ENCODE assay signal across 18 cellular contexts in the genomic region with DNA sequence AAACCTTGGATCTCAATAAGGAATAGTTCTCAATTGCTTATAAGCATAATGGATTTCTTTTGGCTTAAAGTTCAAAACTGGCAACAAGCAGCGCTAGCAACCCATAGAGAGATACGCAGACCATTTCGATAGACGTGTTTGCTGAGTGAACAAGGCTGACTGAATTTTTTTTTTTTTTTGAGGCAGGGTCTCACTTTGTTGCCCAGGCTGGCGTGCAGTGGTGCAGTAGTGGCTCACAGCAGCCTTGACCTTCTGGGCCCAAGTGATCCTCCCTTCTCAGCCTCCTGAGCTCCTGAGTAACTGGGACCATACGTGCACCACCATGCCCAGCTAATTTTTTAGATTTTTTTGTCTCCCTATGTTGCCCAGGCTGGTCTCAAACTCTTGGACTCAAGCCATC. TPM values are rescaled to one million over a fixed set of nuclear protein-coding genes. Genes with fewer than 3 reads are reported as not detected.
DNase-seq lines count a peak whose midpoint lies in the region; ATAC-seq, FAIRE-seq and TF ChIP-seq lines count a peak whose summit lies in the region.
"Had no signal": no experiment of that assay in that cellular context is flagged by ENCODE, and none has a peak within 500 bp of the region (broad histone marks: within the 10 kb centered on the region; RNA-seq: fewer than 3 reads in every experiment).

No MANE protein-coding gene starts in this region.

- H3K18ac ChIP-seq in H9 (ENCODE audit: insufficient read length, low read depth, low read length), result no peak overlapping the region

- peak overlapping the region; percentile 90 for H3K4me3 Mint-ChIP-seq in memory B cell
- H3K4me3 Mint-ChIP-seq in H9, result no peak overlapping the region; a peak in 1 of 5 replicates

- H3K56ac ChIP-seq in H9 (ENCODE audit: insufficient read length, low read depth, low read length), result no peak overlapping the region

- no peak overlapping the region for H2BK12ac ChIP-seq in H9 (ENCODE audit: insufficient read length, low read depth, low read length)

- TF ChIP-seq CTCF in HepG2 (CRISPR knock-in tag; IDR thresholded peaks at IDR 0.05) (no peak), right lobe of liver (IDR thresholded peaks at IDR 0.05) (no peak), H9 (conservative IDR thresholded peaks at IDR 0.05) (no peak)

- no peak for TF ChIP-seq RAD21 in HepG2 (CRISPR knock-in tag; IDR thresholded peaks at IDR 0.05)

- H3K27me3 ChIP-seq in HepG2 (ENCODE audit: control insufficient read depth in 1 of 2, insufficient read depth in 2 of 2, low read length in 2 of 2) (no peaks in the 10 kb centered on the region), right lobe of liver (no peaks in the 10 kb centered on the region), Karpas-422 (ENCODE audit: low read length) (no peaks in the 10 kb centered on the region), H9 (ENCODE audit: insufficient read depth, low read length) (no peaks in the 10 kb centered on the region)

- peaks cover 7% of the 10 kb centered on the region for H3K36me3 Mint-ChIP-seq in memory B cell
- peaks cover 10 to 23% (median 11%) of the 10 kb centered on the region in 3 experiments; a peak in 6 of 7 replicates for H3K36me3 Mint-ChIP-seq in H9 (ENCODE audit: insufficient read depth in 1 of 3, low read depth in 3 of 3)

- BruUV-seq in HepG2 (replicated peaks; lab: Mats Ljungman, UMichigan), result no TSS peak

- no peak overlapping the region for H2BK5ac ChIP-seq in H9 (ENCODE audit: insufficient read length, low read length)

- H3K27me3 Mint-ChIP-seq in memory B cell (no peaks in the 10 kb centered on the region), H9 (ENCODE audit: low read depth) (peaks cover 1% of the 10 kb centered on the region; the same call in 1 of the 2 replicates)
- H3K27me3 Mint-ChIP-seq: CD8-positive, alpha-beta memory T cell had no signal

- no peak overlapping the region for H2AK5ac ChIP-seq in H9 (ENCODE audit: insufficient read length, low read length)

- no peak for FAIRE-seq in HepG2 (lab: Jason Lieb, UNC)

- H3K23me2 ChIP-seq in H9 (ENCODE audit: insufficient read length, low read depth, low read length, poor library complexity, severe bottlenecking), result peaks cover 14% of the 10 kb centered on the region

- CTCF ChIA-PET in HepG2 (lab: Yijun Ruan, JAX; ENCODE audit: low intra/inter-chr PET ratio, low total read pairs), result no interaction called here

- H3K79me2 ChIP-seq in HepG2 (ENCODE audit: insufficient read depth, low read length) (no peaks in the 10 kb centered on the region), Karpas-422 (ENCODE audit: low read length) (no peaks in the 10 kb centered on the region), H9 (ENCODE audit: insufficient read depth, low read length) (no peaks in the 10 kb centered on the region)

- H3K79me1 ChIP-seq in H9 (ENCODE audit: insufficient read depth, low read depth, low read length, poor library complexity, severe bottlenecking), result no peaks in the 10 kb centered on the region

- H4K20me1 ChIP-seq in HepG2 (ENCODE audit: insufficient read depth, low read length), result no peaks in the 10 kb centered on the region
- peaks cover 22% of the 10 kb centered on the region for H4K20me1 ChIP-seq in Karpas-422 (ENCODE audit: insufficient read depth, low read depth, low read length)
- H4K20me1 ChIP-seq in H9 (ENCODE audit: control insufficient read depth, insufficient read depth, insufficient read length), result no peaks in the 10 kb centered on the region

- DNase-seq in HepG2 (ENCODE audit: low spot score) (no peak), right lobe of liver (no peak), Karpas-422 (no peak), memory B cell (ENCODE audit: low spot score in 2 of 2) (no peak), H9 (no peak), posterior vena cava (ENCODE audit: low spot score) (no peak)
- DNase-seq: AML-193; CD8-positive, alpha-beta memory T cell; DMS 273 treated with DMSO at 0.1 percent for 48 hours; MM.1S; NCI-H1105; NCI-H1694 treated with DMSO at 0.1 percent for 48 hours; NCI-H345; NCI-H526 treated with DMSO at 0.1 percent for 48 hours; NK-92 treated with Interleukin-12 subunit alpha and Interleukin-12 subunit beta, amount 100 ng/mL, for 24 hours had no signal

- ATAC-seq in HepG2 (no peak), right lobe of liver (no peak), memory B cell (ENCODE audit: low read depth) (no peak), HG02798 (IDR thresholded peaks at IDR 0.05; ENCODE audit: poor library complexity, unreplicated experiment) (no peak)

- H3K36me3 ChIP-seq in HepG2 (replicated peaks in 1 of 2; ENCODE audit: control insufficient read depth in 1 of 2, insufficient read depth in 2 of 2, low read length in 2 of 2) (peaks cover 0 to 8% of the 10 kb centered on the region in 2 experiments; a peak in 2 of 5 replicates), right lobe of liver (peaks cover 0 to 26% (median 0%) of the 10 kb centered on the region in 4 donors), Karpas-422 (ENCODE audit: insufficient read depth, low read length) (peaks cover 26% of the 10 kb centered on the region)

- 98% methylated on average over 6 of the region's 6 CpGs for WGBS in HepG2 (ENCODE audit: low lambda C conversion rate)
- WGBS in right lobe of liver (ENCODE audit: insufficient coverage, low coverage, low lambda C conversion rate, missing lambda C conversion rate), result 67% methylated on average over 3 of the region's 6 CpGs
- no CpG with 5 or more reads among the region's 6 CpGs for WGBS in H9 (ENCODE audit: extremely low coverage, insufficient read length, low lambda C conversion rate)

- POLR2A ChIA-PET in HepG2 (lab: Yijun Ruan, JAX), result no interaction called here

- no peaks in the 10 kb centered on the region for H3K9me3 ChIP-seq in HepG2 (ENCODE audit: low read length)
- no peaks in the 10 kb centered on the region for H3K9me3 ChIP-seq in right lobe of liver
- no peaks in the 10 kb centered on the region for H3K9me3 ChIP-seq in Karpas-422 (ENCODE audit: low read length)
- H3K9me3 ChIP-seq in H9 (ENCODE audit: control insufficient read depth, low read depth, low read length), result no peaks in the 10 kb centered on the region

- H3K14ac ChIP-seq in H9 (ENCODE audit: insufficient read depth, low read length), result no peak overlapping the region

- no peak overlapping the region for H4K8ac ChIP-seq in H9 (replicated peaks; ENCODE audit: insufficient read length, low read depth, low read length)

- H2BK20ac ChIP-seq in H9 (ENCODE audit: low read depth, low read length, poor library complexity, severe bottlenecking), result no peak overlapping the region

- H3K4me2 ChIP-seq in HepG2 (ENCODE audit: low read depth, low read length) (no peak overlapping the region; the same call in 1 of the 2 replicates), Karpas-422 (ENCODE audit: low read depth, low read length, poor library complexity, severe bottlenecking) (peak overlapping the region; percentile 99), H9 (ENCODE audit: insufficient read depth, insufficient read length, low read length) (no peak overlapping the region)

- H3K9ac ChIP-seq in HepG2 (ENCODE audit: insufficient read depth, low read depth, low read length) (no peak overlapping the region), Karpas-422 (ENCODE audit: low read length) (peak overlapping the region; percentile 70; the same call in 1 of the 2 replicates), H9 (ENCODE audit: extremely low read depth, insufficient read length, low read length) (no peak overlapping the region)

- H3K23ac ChIP-seq in H9 (ENCODE audit: insufficient read length, low read depth, low read length), result no peak overlapping the region

- no peak overlapping the region for H2BK15ac ChIP-seq in H9 (ENCODE audit: low read depth, low read length)

- no peak for TF ChIP-seq EP300 in HepG2 (IDR thresholded peaks at IDR 0.05; ENCODE audit: low read depth in 2 of 2, low read length in 2 of 2)
- TF ChIP-seq EP300 in HepG2 (CRISPR knock-in tag; IDR thresholded peaks at IDR 0.05; ENCODE audit: borderline replicate concordance), result no peak

- no peak overlapping the region for H3K4ac ChIP-seq in H9 (ENCODE audit: low read depth, low read length)

- H4K91ac ChIP-seq in H9 (ENCODE audit: insufficient read length, low read depth, low read length), result no peak overlapping the region

- peaks cover 38% of the 10 kb centered on the region for H3K4me1 Mint-ChIP-seq in memory B cell
- peaks cover 14% of the 10 kb centered on the region in 2 experiments for H3K4me1 Mint-ChIP-seq in H9

- no peak overlapping the region for H3K27ac Mint-ChIP-seq in memory B cell
- H3K27ac Mint-ChIP-seq in H9, result no peak overlapping the region

- H3K4me3 ChIP-seq in HepG2 (replicated peaks in 1 of 3; ENCODE audit: insufficient read depth in 1 of 3, low read depth in 2 of 3, low read length in 3 of 3) (no peak overlapping the region), right lobe of liver (no peak overlapping the region), Karpas-422 (ENCODE audit: low read length) (peak overlapping the region; percentile 72; the same call in 1 of the 2 replicates)

- TF ChIP-seq POLR2A in HepG2 (IDR thresholded peaks at IDR 0.05; ENCODE audit: insufficient read depth in 1 of 2, low read depth in 2 of 2, low read length in 2 of 2) (no peak), right lobe of liver (IDR thresholded peaks at IDR 0.05) (no peak)

- H3K9me2 ChIP-seq in Karpas-422 (replicated peaks; ENCODE audit: insufficient read depth, low read length), result no peaks in the 10 kb centered on the region

- H3K4me1 ChIP-seq in HepG2 (ENCODE audit: insufficient read depth, low read length), result peaks cover 28% of the 10 kb centered on the region
- peaks cover 0 to 15% (median 0%) of the 10 kb centered on the region in 4 donors for H3K4me1 ChIP-seq in right lobe of liver
- peaks cover 48% of the 10 kb centered on the region for H3K4me1 ChIP-seq in Karpas-422 (ENCODE audit: low read length)
- H3K4me1 ChIP-seq in H9 (ENCODE audit: insufficient read depth, low read length), result no peaks in the 10 kb centered on the region

- H4K5ac ChIP-seq in H9 (ENCODE audit: insufficient read length, low read depth, low read length), result no peak overlapping the region

- H2AFZ ChIP-seq in HepG2 (ENCODE audit: low read length) (no peak overlapping the region), Karpas-422 (ENCODE audit: low read length) (no peak overlapping the region), H9 (ENCODE audit: low read length) (no peak overlapping the region)

- H3K9me3 Mint-ChIP-seq in memory B cell, result no peaks in the 10 kb centered on the region
- no peaks in the 10 kb centered on the region for H3K9me3 Mint-ChIP-seq in H9
- H3K9me3 Mint-ChIP-seq: CD8-positive, alpha-beta memory T cell had no signal

- H3T11ph ChIP-seq in H9 (ENCODE audit: low read length), result no peak overlapping the region

- intact Hi-C loops in HepG2 (cut with micrococcal nuclease; ENCODE audit: unreplicated experiment) (no loop called here), right lobe of liver (cut with DNase I) (no loop called here), posterior vena cava (cut with DNase I) (loop anchor here in 1 of 2 donors (10.0 kb wide), 1 partner anchor 119 kb away; no protein-coding TSS in a partner anchor)

- no peak overlapping the region for H2BK120ac ChIP-seq in H9 (ENCODE audit: low read depth, low read length, poor library complexity, severe bottlenecking)

- in situ Hi-C loops in HepG2 (cut with HindIII; ENCODE audit: extremely low pct_ligation_motif_present, low pct_unique_long_range_greater_than_20kb), result no loop called here

- H3K27ac ChIP-seq in HepG2 (ENCODE audit: extremely low read length, insufficient read depth, low read length), result no peak overlapping the region
- H3K27ac ChIP-seq in right lobe of liver, result no peak overlapping the region
- H3K27ac ChIP-seq in Karpas-422 (ENCODE audit: low read length), result no peak overlapping the region
- H3K27ac ChIP-seq in H9 (ENCODE audit: insufficient read length, low read depth, low read length), result no peak overlapping the region
- H3K27ac ChIP-seq: HL-60, KMS-11 had no signal

RNA-seq across cellular contexts. Expression of a gene that starts 1.4 kb away (rescaled TPM):
- total RNA-seq in HepG2 (2016; rRNA removed; fragmentation: Illumina TruSeq; extraction: Trizol) (1.5 and 2.1 TPM in 2 replicates), right lobe of liver (1 to 10 TPM in 1 of 6 experiments, under 1 TPM in 5; 0.12 to 1.0 (median 0.30) TPM), H9 (2021) (2.3 and 2.5 TPM in 2 replicates), posterior vena cava (1 to 10 TPM; 2.4 to 3.1 TPM)
- total RNA-seq in HepG2 (2016; cell fraction: cytosol; rRNA removed; fragmentation: Illumina TruSeq; extraction: Trizol; ENCODE audit: low read depth), result 0.10 and 0.18 TPM in 2 replicates
- total RNA-seq in HepG2 (2016; cell fraction: insoluble cytoplasmic fraction; rRNA removed; fragmentation: Illumina TruSeq; extraction: Trizol), result 1.4 and 1.9 TPM in 2 replicates
- 0.86 and 0.99 TPM in 2 replicates for total RNA-seq in HepG2 (2016; cell fraction: membrane; rRNA removed; fragmentation: Illumina TruSeq; extraction: Trizol)
- total RNA-seq in HepG2 (2016; cell fraction: nucleus; rRNA removed; fragmentation: Illumina TruSeq; extraction: Trizol), result 2.1 TPM in 2 replicates
- 0.13 and 0.18 TPM in 2 replicates for polyA plus RNA-seq in HepG2 (2011; rRNA removed)
- 0.08 and 0.12 TPM in 2 replicates for polyA plus RNA-seq in HepG2 (2011; cell fraction: cytosol; rRNA removed)
- polyA plus RNA-seq in HepG2 (2011; cell fraction: nucleus; rRNA removed), result 0.05 and 0.12 TPM in 2 replicates
- 0.13 and 0.47 TPM in 2 replicates for polyA plus RNA-seq in HepG2 (2012)
- 0.11 TPM in 2 replicates for polyA plus RNA-seq in HepG2 (2016; cell fraction: cytosol; fragmentation: Illumina TruSeq; extraction: Trizol; ENCODE audit: low read depth)
- polyA plus RNA-seq in HepG2 (2016; cell fraction: insoluble cytoplasmic fraction; fragmentation: Illumina TruSeq; extraction: Trizol; ENCODE audit: low read depth), result 1.3 and 1.5 TPM in 2 replicates
- 0.46 and 0.49 TPM in 2 replicates for polyA plus RNA-seq in HepG2 (2016; cell fraction: membrane; fragmentation: Illumina TruSeq; extraction: Trizol; ENCODE audit: low read depth)
- 1.1 and 1.2 TPM in 2 replicates for polyA plus RNA-seq in HepG2 (2016; cell fraction: nucleus; fragmentation: Illumina TruSeq; extraction: Trizol; ENCODE audit: insufficient read depth, low read depth)
- 0.12 and 0.82 TPM in 2 replicates for polyA minus RNA-seq in HepG2 (2011; rRNA and poly(A)+ RNA removed; ENCODE audit: low replicate concordance)
- 0.30 and 0.35 TPM in 2 replicates for polyA minus RNA-seq in HepG2 (2011; cell fraction: cytosol; rRNA and poly(A)+ RNA removed)
- 0.90 and 1.6 TPM in 2 replicates for polyA minus RNA-seq in HepG2 (2011; cell fraction: nucleus; rRNA and poly(A)+ RNA removed)
- total RNA-seq in Karpas-422 (2014; rRNA removed; shearing (Covaris generic); ENCODE audit: low replicate concordance), result 0.22 and 0.56 TPM in 2 replicates

RNA-seq across cellular contexts. Expression of a gene that starts 39.8 kb away (rescaled TPM):
- total RNA-seq in HepG2 (2016; rRNA removed; fragmentation: Illumina TruSeq; extraction: Trizol) (3.0 and 3.5 TPM in 2 replicates), right lobe of liver (1 to 10 TPM; 5.5 to 6.2 (median 5.7) TPM), H9 (2021) (8.2 TPM in 2 replicates), posterior vena cava (10 to 100 TPM; 13.3 to 14.1 TPM)
- 0.81 and 2.1 TPM in 2 replicates for total RNA-seq in HepG2 (2016; cell fraction: cytosol; rRNA removed; fragmentation: Illumina TruSeq; extraction: Trizol; ENCODE audit: low read depth)
- 3.5 TPM in 2 replicates for total RNA-seq in HepG2 (2016; cell fraction: insoluble cytoplasmic fraction; rRNA removed; fragmentation: Illumina TruSeq; extraction: Trizol)
- 2.3 TPM in 2 replicates for total RNA-seq in HepG2 (2016; cell fraction: membrane; rRNA removed; fragmentation: Illumina TruSeq; extraction: Trizol)
- 3.4 and 4.6 TPM in 2 replicates for total RNA-seq in HepG2 (2016; cell fraction: nucleus; rRNA removed; fragmentation: Illumina TruSeq; extraction: Trizol)
- polyA plus RNA-seq in HepG2 (2011; rRNA removed), result 7.6 TPM in 2 replicates
- 2.7 and 3.0 TPM in 2 replicates for polyA plus RNA-seq in HepG2 (2011; cell fraction: cytosol; rRNA removed)
- polyA plus RNA-seq in HepG2 (2011; cell fraction: nucleus; rRNA removed), result 9.2 and 10.1 TPM in 2 replicates
- 3.9 and 4.1 TPM in 2 replicates for polyA plus RNA-seq in HepG2 (2012)
- 0.99 and 1.2 TPM in 2 replicates for polyA plus RNA-seq in HepG2 (2016; cell fraction: cytosol; fragmentation: Illumina TruSeq; extraction: Trizol; ENCODE audit: low read depth)
- polyA plus RNA-seq in HepG2 (2016; cell fraction: insoluble cytoplasmic fraction; fragmentation: Illumina TruSeq; extraction: Trizol; ENCODE audit: low read depth), result 1.5 and 2.9 TPM in 2 replicates
- 0.98 and 1.2 TPM in 2 replicates for polyA plus RNA-seq in HepG2 (2016; cell fraction: membrane; fragmentation: Illumina TruSeq; extraction: Trizol; ENCODE audit: low read depth)
- polyA plus RNA-seq in HepG2 (2016; cell fraction: nucleus; fragmentation: Illumina TruSeq; extraction: Trizol; ENCODE audit: insufficient read depth, low read depth), result 5.7 and 6.7 TPM in 2 replicates
- 11.5 and 37.3 TPM in 2 replicates for polyA minus RNA-seq in HepG2 (2011; rRNA and poly(A)+ RNA removed; ENCODE audit: low replicate concordance)
- 4.8 and 5.0 TPM in 2 replicates for polyA minus RNA-seq in HepG2 (2011; cell fraction: cytosol; rRNA and poly(A)+ RNA removed)
- polyA minus RNA-seq in HepG2 (2011; cell fraction: nucleus; rRNA and poly(A)+ RNA removed), result 12.1 and 14.7 TPM in 2 replicates
- 19.6 and 26.3 TPM in 2 replicates for total RNA-seq in Karpas-422 (2014; rRNA removed; shearing (Covaris generic); ENCODE audit: low replicate concordance)

RNA-seq across cellular contexts. Expression of a gene that starts 40.7 kb away (rescaled TPM):
- total RNA-seq in HepG2 (2016; rRNA removed; fragmentation: Illumina TruSeq; extraction: Trizol), result 22.6 and 27.7 TPM in 2 replicates
- total RNA-seq in HepG2 (2016; cell fraction: cytosol; rRNA removed; fragmentation: Illumina TruSeq; extraction: Trizol; ENCODE audit: low read depth), result 4.0 and 4.8 TPM in 2 replicates
- total RNA-seq in HepG2 (2016; cell fraction: insoluble cytoplasmic fraction; rRNA removed; fragmentation: Illumina TruSeq; extraction: Trizol), result 22.2 and 25.8 TPM in 2 replicates
- total RNA-seq in HepG2 (2016; cell fraction: membrane; rRNA removed; fragmentation: Illumina TruSeq; extraction: Trizol), result 13.8 and 17.4 TPM in 2 replicates
- total RNA-seq in HepG2 (2016; cell fraction: nucleus; rRNA removed; fragmentation: Illumina TruSeq; extraction: Trizol), result 23.2 and 24.3 TPM in 2 replicates
- polyA plus RNA-seq in HepG2 (2011; rRNA removed), result 17.4 and 18.8 TPM in 2 replicates
- polyA plus RNA-seq in HepG2 (2011; cell fraction: cytosol; rRNA removed), result 5.2 and 7.9 TPM in 2 replicates
- 18.2 and 21.1 TPM in 2 replicates for polyA plus RNA-seq in HepG2 (2011; cell fraction: nucleus; rRNA removed)
- 13.1 and 13.2 TPM in 2 replicates for polyA plus RNA-seq in HepG2 (2012)
- polyA plus RNA-seq in HepG2 (2016; cell fraction: cytosol; fragmentation: Illumina TruSeq; extraction: Trizol; ENCODE audit: low read depth), result 1.8 and 2.7 TPM in 2 replicates
- 17.4 and 17.9 TPM in 2 replicates for polyA plus RNA-seq in HepG2 (2016; cell fraction: insoluble cytoplasmic fraction; fragmentation: Illumina TruSeq; extraction: Trizol; ENCODE audit: low read depth)
- 4.9 and 6.5 TPM in 2 replicates for polyA plus RNA-seq in HepG2 (2016; cell fraction: membrane; fragmentation: Illumina TruSeq; extraction: Trizol; ENCODE audit: low read depth)
- 40.9 and 42.8 TPM in 2 replicates for polyA plus RNA-seq in HepG2 (2016; cell fraction: nucleus; fragmentation: Illumina TruSeq; extraction: Trizol; ENCODE audit: insufficient read depth, low read depth)
- polyA minus RNA-seq in HepG2 (2011; rRNA and poly(A)+ RNA removed; ENCODE audit: low replicate concordance), result 29.5 and 31.2 TPM in 2 replicates
- polyA minus RNA-seq in HepG2 (2011; cell fraction: cytosol; rRNA and poly(A)+ RNA removed), result 12.6 and 12.7 TPM in 2 replicates
- 35.3 and 43.6 TPM in 2 replicates for polyA minus RNA-seq in HepG2 (2011; cell fraction: nucleus; rRNA and poly(A)+ RNA removed)
- 10 to 100 TPM; 10.6 to 16.8 (median 14.9) TPM for total RNA-seq in right lobe of liver
- total RNA-seq in Karpas-422 (2014; rRNA removed; shearing (Covaris generic); ENCODE audit: low replicate concordance), result 61.2 and 97.5 TPM in 2 replicates
- total RNA-seq in H9 (2021), result 34.5 and 37.8 TPM in 2 replicates
- 10 to 100 TPM; 34.7 to 34.8 TPM for total RNA-seq in posterior vena cava
